In genomic region chr3:102906837-102907236, GRCh38 we compare ENCODE assay signal across 7 cellular contexts.
"Had no signal": no experiment of that assay in that cellular context is flagged by ENCODE, and none has a peak within 500 bp of the region (broad histone marks: within the 10 kb centered on the region; RNA-seq: fewer than 3 reads in every experiment).

No MANE protein-coding gene starts in this region.

- H3K27ac ChIP-seq: HL-60 had no signal

- H3K4me3 ChIP-seq: K562 had no signal

- FAIRE-seq: HepG2, HTR-8/SVneo, K562 had no signal

- H3K4me1 Mint-ChIP-seq: IgD-negative memory B cell had no signal

- ATAC-seq: HepG2, K562 had no signal

- H3K27ac Mint-ChIP-seq: IgD-negative memory B cell had no signal

- DNase-seq: IMR-90, KBM-7 had no signal

- H3K36me3 Mint-ChIP-seq: IgD-negative memory B cell had no signal

- H3K27me3 Mint-ChIP-seq: IgD-negative memory B cell had no signal
